13 cellular contexts compared by ENCODE assay signal in genomic region chr2:191922736-191923651, GRCh38.
DNase-seq lines count a peak whose midpoint lies in the region; ATAC-seq, FAIRE-seq and TF ChIP-seq lines count a peak whose summit lies in the region.
"Had no signal": no experiment of that assay in that cellular context is flagged by ENCODE, and none has a peak within 500 bp of the region (broad histone marks: within the 10 kb centered on the region; RNA-seq: fewer than 3 reads in every experiment).

No MANE protein-coding gene starts in this region.

- no peaks in the 10 kb centered on the region for H3K9me3 ChIP-seq in GM23248 (ENCODE audit: low read depth)
- no peaks in the 10 kb centered on the region for H3K9me3 ChIP-seq in kidney (ENCODE audit: control insufficient read depth in 1 of 2, low read length in 2 of 2)

- no peaks in the 10 kb centered on the region for H3K9me2 ChIP-seq in GM23248 (ENCODE audit: insufficient read depth)

- no peaks in the 10 kb centered on the region for H4K20me1 ChIP-seq in GM23248 (ENCODE audit: insufficient read depth)

- H3K4me3 ChIP-seq in GM23248, result no peak overlapping the region
- H3K4me3 ChIP-seq in kidney (ENCODE audit: low read length in 2 of 2), result no peak overlapping the region

- H3K36me3 ChIP-seq in GM23248 (ENCODE audit: low read depth) (no peaks in the 10 kb centered on the region), kidney (ENCODE audit: control insufficient read depth in 1 of 2, insufficient read depth in 2 of 2, low read length in 2 of 2) (no peaks in the 10 kb centered on the region)

- FAIRE-seq in kidney (lab: Jason Lieb, UNC), result no peak
- FAIRE-seq: HepG2 had no signal

- intact Hi-C loops in kidney (cut with DNase I), result no loop called here

- no peak for TF ChIP-seq CTCF in kidney (IDR thresholded peaks at IDR 0.05; ENCODE audit: borderline replicate concordance, extremely low read depth, insufficient read depth)

- in situ Hi-C loops in GM23248 (cut with MboI), result no loop called here

- H3K27ac ChIP-seq in GM23248, result no peak overlapping the region
- no peak overlapping the region for H3K27ac ChIP-seq in kidney (ENCODE audit: low read depth in 2 of 2, low read length in 2 of 2)
- H3K27ac ChIP-seq: C4-2B had no signal

- H3K9ac ChIP-seq in GM23248 (no peak overlapping the region), kidney (ENCODE audit: low read length in 2 of 2) (no peak overlapping the region)

- peak; percentile 98 for ATAC-seq in GM18519 (IDR thresholded peaks at IDR 0.05; ENCODE audit: low FRiP score, unreplicated experiment)
- peak; percentile 93 for ATAC-seq in GM21381 (IDR thresholded peaks at IDR 0.05; ENCODE audit: unreplicated experiment)
- ATAC-seq in HG02973 (IDR thresholded peaks at IDR 0.05; ENCODE audit: unreplicated experiment), result peak; percentile 96
- ATAC-seq: HepG2 had no signal

- no peaks in the 10 kb centered on the region for H3K79me2 ChIP-seq in GM23248 (ENCODE audit: insufficient read depth)

- DNase-seq in MV-4-11 (lab: John Stamatoyannopoulos, UW), result peak; percentile 3
- no peak for DNase-seq in AG08395 (ENCODE audit: low spot score)
- DNase-seq in GM23248, result no peak
- no peak for DNase-seq in kidney
- DNase-seq in hepatic stellate cell (ENCODE audit: low spot score), result no peak
- DNase-seq: activated B cell treated with CpG ODN at 0.5 μM for 24 hours; NCI-H2029; stimulated activated CD4-positive, alpha-beta T cell treated with anti-CD3 and anti-CD28 coated beads, Interleukin-4, amount 100 ng/mL, for 4 hours had no signal

- no peak overlapping the region for H2AFZ ChIP-seq in GM23248

- WGBS in GM23248 (ENCODE audit: low coverage in 1 of 2, low lambda C conversion rate in 2 of 2, missing lambda C conversion rate in 2 of 2), 2 experiments, result 97% methylated on average over 20 of the region's 20 CpGs

- H3K27me3 ChIP-seq in GM23248 (replicated peaks; ENCODE audit: insufficient read depth), result no peaks in the 10 kb centered on the region

- no peak overlapping the region for H3K4me2 ChIP-seq in GM23248 (ENCODE audit: unreplicated experiment)

- peaks cover 16% of the 10 kb centered on the region; the same call in 1 of the 2 replicates for H3F3A ChIP-seq in GM23248 (ENCODE audit: insufficient read depth)

- H3K4me1 ChIP-seq in GM23248 (ENCODE audit: insufficient read depth) (peaks cover 12% of the 10 kb centered on the region), kidney (ENCODE audit: control insufficient read depth in 1 of 2, insufficient read depth in 1 of 2, low read depth in 1 of 2, low read length in 2 of 2) (peaks cover under 1 to 2% of the 10 kb centered on the region in 2 donors)
